Comparison of ENCODE assay signal across 8 cellular contexts in genomic region chr15:37416103-37416502, GRCh38.
"Had no signal": no experiment of that assay in that cellular context is flagged by ENCODE, and none has a peak within 500 bp of the region (broad histone marks: within the 10 kb centered on the region; RNA-seq: fewer than 3 reads in every experiment).

No MANE protein-coding gene starts in this region.

- H2AFZ ChIP-seq: GM23248 had no signal

- DNase-seq: GM23248, GOT3, H7, HFFc6, KG1 had no signal

- ATAC-seq: HCT116 had no signal

- H3K27ac ChIP-seq: GM23248, HL-60 had no signal

- H3K9ac ChIP-seq: GM23248 had no signal

- H3K4me3 ChIP-seq: GM23248, HAP-1 had no signal

- H3K36me3 ChIP-seq: HAP-1 had no signal

- H3K9me3 ChIP-seq: HAP-1 had no signal
